In the genomic region with DNA sequence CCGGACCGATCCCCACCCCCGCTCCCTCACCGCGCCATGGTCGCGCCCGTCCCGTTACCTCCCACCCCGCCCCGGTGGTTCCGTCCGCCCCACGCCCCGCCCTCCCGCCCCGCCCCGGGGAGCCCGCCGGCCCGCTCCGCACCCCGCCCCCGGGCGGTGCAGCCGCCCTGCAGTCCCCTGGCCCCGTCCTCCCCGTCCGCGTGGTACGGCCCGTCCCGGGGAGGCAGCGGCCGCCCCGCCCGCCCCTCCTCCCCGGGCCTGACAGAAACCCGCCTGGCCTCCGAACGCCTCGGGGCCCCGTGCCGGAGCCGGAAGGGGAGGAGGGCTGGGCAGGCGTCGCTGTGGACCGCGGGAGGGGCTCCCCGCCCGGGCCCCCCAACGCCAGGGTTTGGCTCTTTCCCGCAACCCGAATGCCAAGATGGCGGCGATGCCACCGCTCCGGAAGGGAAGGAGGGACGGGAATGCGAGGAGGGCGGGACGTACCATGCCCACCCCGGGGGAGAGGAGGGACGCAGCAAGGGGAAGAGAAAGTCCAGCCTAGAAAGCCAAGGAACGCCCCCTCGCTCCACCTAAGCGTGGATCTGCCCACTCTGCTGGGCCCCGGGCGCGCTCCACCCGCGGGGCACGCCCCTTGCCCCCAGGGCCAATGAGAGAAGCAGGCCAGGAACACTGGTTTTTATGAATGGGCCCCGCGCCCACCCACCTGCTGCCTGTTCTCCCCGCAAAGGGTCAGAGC, we compare ENCODE assay signal across 8 cellular contexts. TPM values are rescaled to one million over a fixed set of nuclear protein-coding genes. Genes with fewer than 3 reads are reported as not detected.
A peak's percentile ranks its signal among the peaks of the same experiment; 100 is the strongest.
DNase-seq lines count a peak whose midpoint lies in the region; ATAC-seq and TF ChIP-seq lines count a peak whose summit lies in the region.

PIP4K2B (minus strand) TSS at position 56 of the 736 bp plus-strand sequence. CDS start 132 bp downstream, outside the sequence.

- H3K4me3 ChIP-seq in upper lobe of left lung: peak within 1 kb of the TSS; percentile 87 to 98 (median 97)

- H3K27ac ChIP-seq in upper lobe of left lung: peak within 1 kb of the TSS; percentile 99 to 100 (median 100)

- no peaks in the 10 kb centered on the region for H3K27me3 ChIP-seq in upper lobe of left lung

- H3K9me3 ChIP-seq in upper lobe of left lung: no peaks in the 10 kb centered on the region

- H3K4me1 Mint-ChIP-seq in T-helper 1 cell treated with Interleukin-12 subunit alpha and Interleukin-12 subunit beta and Interleukin-4 antibody, amounts not matched to agents 30 μg/mL and 1 μg/mL, for 36 hours (ENCODE audit: low read depth): peaks cover 33% of the 10 kb centered on the region

- DNase-seq in NCI-H1694 treated with DMSO at 0.1 percent for 48 hours (lab: John Stamatoyannopoulos, UW) (peak; percentile 97), amniotic stem cell (lab: John Stamatoyannopoulos, UW) (peak; percentile 91), left cardiac atrium (peak; percentile 97), posterior vena cava (ENCODE audit: low spot score) (peak; percentile 98), upper lobe of left lung (peak; percentile 97)

- TF ChIP-seq POLR2A in upper lobe of left lung (IDR thresholded peaks at IDR 0.05): peak in 2 of 4 donors; percentile 65 to 74

- H3K27me3 Mint-ChIP-seq in T-helper 1 cell treated with Interleukin-12 subunit alpha and Interleukin-12 subunit beta and Interleukin-4 antibody, amounts not matched to agents 30 μg/mL and 1 μg/mL, for 36 hours (ENCODE audit: low read depth): no peaks in the 10 kb centered on the region

- TF ChIP-seq EP300 in upper lobe of left lung (IDR thresholded peaks at IDR 0.05): peak in 1 of 4 donors; percentile 21

- H3K9me3 Mint-ChIP-seq in T-helper 1 cell treated with Interleukin-12 subunit alpha and Interleukin-12 subunit beta and Interleukin-4 antibody, amounts not matched to agents 30 μg/mL and 1 μg/mL, for 36 hours: no peaks in the 10 kb centered on the region

- 0% methylated on average over 1 to 35 of the region's 76 CpGs for WGBS in upper lobe of left lung, 2 donors

- peak in 2 of 6 experiments; percentile 0 to 20 for TF ChIP-seq CTCF in upper lobe of left lung (IDR thresholded peaks at IDR 0.05)

- peak within 1 kb of the TSS; percentile 88 for H3K27ac Mint-ChIP-seq in T-helper 1 cell treated with Interleukin-12 subunit alpha and Interleukin-12 subunit beta and Interleukin-4 antibody, amounts not matched to agents 30 μg/mL and 1 μg/mL, for 36 hours

- H3K4me1 ChIP-seq in upper lobe of left lung: peaks cover 28 to 46% (median 34%) of the 10 kb centered on the region in 4 donors

- ATAC-seq in GM18498 (IDR thresholded peaks at IDR 0.05; ENCODE audit: unreplicated experiment) (peak; percentile 85), HG02885 (IDR thresholded peaks at IDR 0.05; ENCODE audit: poor library complexity, unreplicated experiment) (peak; percentile 82), left cardiac atrium (peak; percentile 94 to 97), upper lobe of left lung (ENCODE audit: low FRiP score in 2 of 2) (peak; percentile 98 to 99)

- peaks cover 36% of the 10 kb centered on the region for H3K36me3 Mint-ChIP-seq in T-helper 1 cell treated with Interleukin-12 subunit alpha and Interleukin-12 subunit beta and Interleukin-4 antibody, amounts not matched to agents 30 μg/mL and 1 μg/mL, for 36 hours (ENCODE audit: low read depth)

- H3K36me3 ChIP-seq in upper lobe of left lung: peaks cover 20 to 37% (median 33%) of the 10 kb centered on the region in 4 donors

- intact Hi-C loops in left cardiac atrium (cut with DNase I): loop anchor here in 1 of 2 donors (5.0 kb wide), 1 partner anchor 47 kb away; the partner anchor contains the start of gene PSMB3
- intact Hi-C loops in posterior vena cava (cut with DNase I): no loop called here

- peak within 1 kb of the TSS; percentile 96 for H3K4me3 Mint-ChIP-seq in T-helper 1 cell treated with Interleukin-12 subunit alpha and Interleukin-12 subunit beta and Interleukin-4 antibody, amounts not matched to agents 30 μg/mL and 1 μg/mL, for 36 hours

RNA-seq across cellular contexts. Expression of gene PIP4K2B, which starts in this region (rescaled TPM):
- 10 to 100 TPM; 36.1 to 42.0 TPM for total RNA-seq in left cardiac atrium
- total RNA-seq in posterior vena cava: 10 to 100 TPM; 38.7 to 45.7 TPM
- total RNA-seq in upper lobe of left lung: 10 to 100 TPM; 36.3 to 67.1 (median 38.8) TPM

Comparison
In these comparisons a context has a peak if more than half of its experiments do, and no peak if none do; other contexts are left out.
1. Peak in every context shown above with its lines: DNase-seq, ATAC-seq, H3K4me3 ChIP-seq and H3K27ac ChIP-seq.